Comparison of ENCODE assay signal across 1 cellular context in genomic region chr2:104750061-104750460, GRCh38.
TF ChIP-seq lines count a peak whose summit lies in the region.

No MANE protein-coding gene starts in this region.

TF ChIP-seq in H1, 55 proteins besides CTCF, POLR2A, EP300 and RAD21:
- TF ChIP-seq RNF2 (IDR thresholded peaks at IDR 0.05; ENCODE audit: borderline replicate concordance, low read depth, low read length, missing control alignments, poor library complexity, severe bottlenecking) (no peak), USF2 (IDR thresholded peaks at IDR 0.05; ENCODE audit: low read length) (no peak), POLR2AphosphoS5 (IDR thresholded peaks at IDR 0.05; ENCODE audit: low read depth, low read length) (no peak), SIRT6 (IDR thresholded peaks at IDR 0.05; ENCODE audit: low read length) (no peak)
- TF ChIP-seq, protein P1, sequence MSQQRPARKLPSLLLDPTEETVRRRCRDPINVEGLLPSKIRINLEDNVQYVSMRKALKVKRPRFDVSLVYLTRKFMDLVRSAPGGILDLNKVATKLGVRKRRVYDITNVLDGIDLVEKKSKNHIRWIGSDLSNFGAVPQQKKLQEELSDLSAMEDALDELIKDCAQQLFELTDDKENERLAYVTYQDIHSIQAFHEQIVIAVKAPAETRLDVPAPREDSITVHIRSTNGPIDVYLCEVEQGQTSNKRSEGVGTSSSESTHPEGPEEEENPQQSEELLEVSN (IDR thresholded peaks at IDR 0.05): no peak
